In genomic region chr17:83176272-83176955, GRCh38 we compare ENCODE assay signal across 1 cellular context.
TF ChIP-seq lines count a peak whose summit lies in the region.

No MANE protein-coding gene starts in this region.

TF ChIP-seq in HepG2, 621 proteins besides CTCF, POLR2A, EP300 and RAD21 (continued from another document):
- no peak for TF ChIP-seq CEBPZ (IDR thresholded peaks at IDR 0.05; ENCODE audit: low read length)
- TF ChIP-seq KMT2A (CRISPR knock-in tag; IDR thresholded peaks at IDR 0.05): no peak
- no peak for TF ChIP-seq SETDB1 (CRISPR knock-in tag; IDR thresholded peaks at IDR 0.05; ENCODE audit: borderline replicate concordance)
- no peak for TF ChIP-seq AGO1 (IDR thresholded peaks at IDR 0.05; ENCODE audit: low read depth, low read length, poor library complexity, severe bottlenecking)
- no peak for TF ChIP-seq XBP1 (CRISPR knock-in tag; IDR thresholded peaks at IDR 0.05)
- no peak for TF ChIP-seq PHF20 (CRISPR knock-in tag; IDR thresholded peaks at IDR 0.05)
